ENCODE assay signal across 8 cellular contexts in genomic region chr13:23375007-23375971, GRCh38. TPM values are rescaled to one million over a fixed set of nuclear protein-coding genes. Genes with fewer than 3 reads are reported as not detected.
DNase-seq lines count a peak whose midpoint lies in the region; ATAC-seq lines count a peak whose summit lies in the region.

No MANE protein-coding gene starts in this region.

- H3K27me3 ChIP-seq in CD4-positive, CD25-positive, alpha-beta regulatory T cell (ENCODE audit: control insufficient read depth, insufficient read depth, low read length): no peaks in the 10 kb centered on the region

- H3K4me3 Mint-ChIP-seq in CD4-positive, CD25-positive, alpha-beta regulatory T cell: peak overlapping the region; percentile 83 to 93 (median 84)
- peak overlapping the region; percentile 79 for H3K4me3 Mint-ChIP-seq in activated CD8-positive, alpha-beta T cell treated with anti-CD3 and anti-CD28 coated beads, Interleukin-2, amount 10 ng/mL, durations not matched to agents 7 days and 5 days

- POLR2A ChIA-PET in activated CD8-positive, alpha-beta T cell treated with anti-CD3 and anti-CD28 coated beads, Interleukin-2, amount 10 ng/mL, durations not matched to agents 7 days and 5 days (lab: Charles Lee): interaction anchor here (0.8 kb wide), 1 partner anchor 15 kb away, joined by 3 read pairs; no protein-coding TSS in a partner anchor

- peaks cover 11% of the 10 kb centered on the region for H3K36me3 Mint-ChIP-seq in CD4-positive, CD25-positive, alpha-beta regulatory T cell
- peaks cover 28% of the 10 kb centered on the region for H3K36me3 Mint-ChIP-seq in activated CD8-positive, alpha-beta T cell treated with anti-CD3 and anti-CD28 coated beads, Interleukin-2, amount 10 ng/mL, durations not matched to agents 7 days and 5 days (ENCODE audit: low read depth)

- no peaks in the 10 kb centered on the region for H3K9me3 Mint-ChIP-seq in CD4-positive, CD25-positive, alpha-beta regulatory T cell
- no peaks in the 10 kb centered on the region for H3K9me3 Mint-ChIP-seq in activated CD8-positive, alpha-beta T cell treated with anti-CD3 and anti-CD28 coated beads, Interleukin-2, amount 10 ng/mL, durations not matched to agents 7 days and 5 days (ENCODE audit: insufficient read depth)

- H3K27ac Mint-ChIP-seq in CD4-positive, CD25-positive, alpha-beta regulatory T cell: peak overlapping the region; percentile 59 to 88 (median 86)
- peak overlapping the region; percentile 69 for H3K27ac Mint-ChIP-seq in activated CD8-positive, alpha-beta T cell treated with anti-CD3 and anti-CD28 coated beads, Interleukin-2, amount 10 ng/mL, durations not matched to agents 7 days and 5 days

- H3K9me3 ChIP-seq in CD4-positive, CD25-positive, alpha-beta regulatory T cell (ENCODE audit: control insufficient read depth in 2 of 2, low read length in 2 of 2): no peaks in the 10 kb centered on the region

- peaks cover 11% of the 10 kb centered on the region for H3K36me3 ChIP-seq in CD4-positive, CD25-positive, alpha-beta regulatory T cell (ENCODE audit: control insufficient read depth, insufficient read depth, low read length)

- peak overlapping the region; percentile 71 for H3K27ac ChIP-seq in CD4-positive, CD25-positive, alpha-beta regulatory T cell (ENCODE audit: insufficient read depth, low read length, poor library complexity, severe bottlenecking)

- ATAC-seq in CD4-positive, CD25-positive, alpha-beta regulatory T cell (ENCODE audit: low read depth in 2 of 2): peak; percentile 85 to 88
- ATAC-seq in GM19438 (IDR thresholded peaks at IDR 0.05; ENCODE audit: low read depth, unreplicated experiment): peak; percentile 84
- peak; percentile 82 for ATAC-seq in HG03571 (IDR thresholded peaks at IDR 0.05; ENCODE audit: unreplicated experiment)
- ATAC-seq in activated CD8-positive, alpha-beta T cell treated with anti-CD3 and anti-CD28 coated beads, Interleukin-2, amount 10 ng/mL, durations not matched to agents 7 days and 5 days: peak; percentile 95

- peaks cover 47% of the 10 kb centered on the region for H3K4me1 ChIP-seq in CD4-positive, CD25-positive, alpha-beta regulatory T cell (ENCODE audit: control insufficient read depth, insufficient read depth, low read length, poor library complexity, severe bottlenecking)

- peak; percentile 93 to 96 (median 95) for DNase-seq in CD4-positive, CD25-positive, alpha-beta regulatory T cell
- DNase-seq in NCI-H82 treated with DMSO at 0.1 percent for 48 hours (lab: John Stamatoyannopoulos, UW; ENCODE audit: unreplicated experiment) (peak; percentile 98), medulla oblongata (ENCODE audit: extremely low spot score) (peak; percentile 93)
- peak; percentile 97 for DNase-seq in activated CD8-positive, alpha-beta T cell treated with anti-CD3 and anti-CD28 coated beads, Interleukin-2, amount 10 ng/mL, durations not matched to agents 7 days and 5 days
- DNase-seq in effector CD4-positive, alpha-beta T cell: peak; percentile 97
- peak; percentile 95 to 97 (median 95) for DNase-seq in stimulated activated CD4-positive, alpha-beta T cell treated with anti-CD3 and anti-CD28 coated beads, TNF-alpha, amount 100 ng/mL, for 48 hours (ENCODE audit: low read depth in 3 of 3)

- H3K27me3 Mint-ChIP-seq in CD4-positive, CD25-positive, alpha-beta regulatory T cell: no peaks in the 10 kb centered on the region
- no peaks in the 10 kb centered on the region for H3K27me3 Mint-ChIP-seq in activated CD8-positive, alpha-beta T cell treated with anti-CD3 and anti-CD28 coated beads, Interleukin-2, amount 10 ng/mL, durations not matched to agents 7 days and 5 days (ENCODE audit: low read depth)

- peaks cover 33 to 75% (median 48%) of the 10 kb centered on the region in 4 donors for H3K4me1 Mint-ChIP-seq in CD4-positive, CD25-positive, alpha-beta regulatory T cell
- peaks cover 67% of the 10 kb centered on the region for H3K4me1 Mint-ChIP-seq in activated CD8-positive, alpha-beta T cell treated with anti-CD3 and anti-CD28 coated beads, Interleukin-2, amount 10 ng/mL, durations not matched to agents 7 days and 5 days (ENCODE audit: low read depth)

- CTCF ChIA-PET in activated CD8-positive, alpha-beta T cell treated with anti-CD3 and anti-CD28 coated beads, Interleukin-2, amount 10 ng/mL, durations not matched to agents 7 days and 5 days (lab: Charles Lee): no interaction called here

- peak overlapping the region; percentile 72 for H3K4me3 ChIP-seq in CD4-positive, CD25-positive, alpha-beta regulatory T cell (ENCODE audit: low read depth, low read length)

RNA-seq across cellular contexts. Expression of gene SACS, which starts 58.2 kb away (rescaled TPM):
- 23.4 TPM for total RNA-seq in CD4-positive, CD25-positive, alpha-beta regulatory T cell
- 1 to 10 TPM; 5.2 to 9.1 (median 6.2) TPM for polyA plus RNA-seq in CD4-positive, CD25-positive, alpha-beta regulatory T cell
- 10 to 100 TPM; 30.6 to 32.4 TPM for total RNA-seq in activated CD8-positive, alpha-beta T cell treated with anti-CD3 and anti-CD28 coated beads, Interleukin-2, amount 10 ng/mL, durations not matched to agents 7 days and 5 days

Comparison
In these comparisons a context has a peak if more than half of its experiments do, and no peak if none do; other contexts are left out.
1. Peak in every context shown above with its lines: DNase-seq, ATAC-seq, H3K4me3 ChIP-seq and H3K27ac ChIP-seq.